Comparison of ENCODE assay signal across 8 cellular contexts in genomic region chr17:81867952-81868673, GRCh38. TPM values are rescaled to one million over a fixed set of nuclear protein-coding genes. Genes with fewer than 3 reads are reported as not detected.
DNase-seq lines count a peak whose midpoint lies in the region; ATAC-seq, FAIRE-seq and TF ChIP-seq lines count a peak whose summit lies in the region.

No MANE protein-coding gene starts in this region.

- H3K27ac ChIP-seq in left ventricle myocardium inferior (replicated peaks) (peak overlapping the region; percentile 99), left lung (peak overlapping the region; percentile 7 to 53)

- intact Hi-C loops in left ventricle myocardium inferior (cut with micrococcal nuclease) (no loop called here), Right ventricle myocardium superior (cut with DNase I) (no loop called here), left lung (cut with DNase I) (no loop called here), posterior cingulate gyrus (cut with DNase I) (no loop called here)

- H3K27ac Mint-ChIP-seq in activated CD4-positive, alpha-beta memory T cell treated with anti-CD3 and anti-CD28 coated beads, Interleukin-2, amount 10 ng/mL, durations not matched to agents 7 days and 5 days = no peak overlapping the region

- H3K4me3 ChIP-seq in left ventricle myocardium inferior = no peak overlapping the region
- H3K4me3 ChIP-seq in left lung = no peak overlapping the region

- ATAC-seq in Right ventricle myocardium superior (ENCODE audit: poor library complexity) = no peak
- no peak for ATAC-seq in left lung

- POLR2A ChIA-PET in activated CD4-positive, alpha-beta memory T cell treated with anti-CD3 and anti-CD28 coated beads, Interleukin-2, amount 10 ng/mL, durations not matched to agents 7 days and 5 days (lab: Charles Lee) = interaction anchor here (0.6 to 6.6 kb wide), 6 partner anchors 7 to 165 kb away, joined by 3 to 133 read pairs (median 6); partner anchors contain the start of genes MRPL12 and P4HB

- no peaks in the 10 kb centered on the region for H3K9me3 Mint-ChIP-seq in activated CD4-positive, alpha-beta memory T cell treated with anti-CD3 and anti-CD28 coated beads, Interleukin-2, amount 10 ng/mL, durations not matched to agents 7 days and 5 days

- H3K4me1 ChIP-seq in left ventricle myocardium inferior = peaks cover 81% of the 10 kb centered on the region
- H3K4me1 ChIP-seq in left lung = peaks cover 18 to 88% of the 10 kb centered on the region in 2 donors

- H3K4me1 Mint-ChIP-seq in activated CD4-positive, alpha-beta memory T cell treated with anti-CD3 and anti-CD28 coated beads, Interleukin-2, amount 10 ng/mL, durations not matched to agents 7 days and 5 days = peaks cover 51% of the 10 kb centered on the region

- DNase-seq in left ventricle myocardium inferior = no peak
- no peak for DNase-seq in Right ventricle myocardium superior
- peak; percentile 21 for DNase-seq in activated CD4-positive, alpha-beta memory T cell treated with anti-CD3 and anti-CD28 coated beads, Interleukin-2, amount 10 ng/mL, durations not matched to agents 7 days and 5 days
- no peak for DNase-seq in left lung
- DNase-seq in urothelium cell line (ENCODE audit: low spot score) = no peak
- no peak for DNase-seq in activated CD4-positive, CD25-positive, alpha-beta regulatory T cell (lab: John Stamatoyannopoulos, UW)
- no peak for DNase-seq in LoVo (ENCODE audit: low spot score)
- no peak for DNase-seq in posterior cingulate gyrus

- no peaks in the 10 kb centered on the region for H3K27me3 ChIP-seq in left ventricle myocardium inferior (ENCODE audit: low read depth)
- no peaks in the 10 kb centered on the region for H3K27me3 ChIP-seq in left lung

- H3K27me3 Mint-ChIP-seq in activated CD4-positive, alpha-beta memory T cell treated with anti-CD3 and anti-CD28 coated beads, Interleukin-2, amount 10 ng/mL, durations not matched to agents 7 days and 5 days = no peaks in the 10 kb centered on the region

- no peaks in the 10 kb centered on the region for H3K9me3 ChIP-seq in left ventricle myocardium inferior (replicated peaks)
- H3K9me3 ChIP-seq in left lung = no peaks in the 10 kb centered on the region

- H3K36me3 ChIP-seq in left ventricle myocardium inferior = peaks cover 31% of the 10 kb centered on the region
- peaks cover 4 to 52% of the 10 kb centered on the region in 2 donors for H3K36me3 ChIP-seq in left lung

- H3K4me3 Mint-ChIP-seq in activated CD4-positive, alpha-beta memory T cell treated with anti-CD3 and anti-CD28 coated beads, Interleukin-2, amount 10 ng/mL, durations not matched to agents 7 days and 5 days = peak overlapping the region; percentile 17

- H3K36me3 Mint-ChIP-seq in activated CD4-positive, alpha-beta memory T cell treated with anti-CD3 and anti-CD28 coated beads, Interleukin-2, amount 10 ng/mL, durations not matched to agents 7 days and 5 days (ENCODE audit: low read depth) = peaks cover 54% of the 10 kb centered on the region

- CTCF ChIA-PET in activated CD4-positive, alpha-beta memory T cell treated with anti-CD3 and anti-CD28 coated beads, Interleukin-2, amount 10 ng/mL, durations not matched to agents 7 days and 5 days (lab: Charles Lee) = no interaction called here

- FAIRE-seq in urothelium cell line (lab: Jason Lieb, UNC) = peak; percentile 17

- TF ChIP-seq CTCF in left ventricle myocardium inferior (IDR thresholded peaks at IDR 0.05; ENCODE audit: borderline replicate concordance) = no peak
- no peak for TF ChIP-seq CTCF in left lung (IDR thresholded peaks at IDR 0.05)

RNA-seq across cellular contexts. Expression of gene ARHGDIA, which starts 3.0 kb away (rescaled TPM):
- total RNA-seq in left ventricle myocardium inferior (95.1 TPM), Right ventricle myocardium superior (113 TPM), left lung (100 to 1,000 TPM; 339 to 481 TPM)
- 100 to 1,000 TPM; 636 to 661 TPM for total RNA-seq in activated CD4-positive, alpha-beta memory T cell treated with anti-CD3 and anti-CD28 coated beads, Interleukin-2, amount 10 ng/mL, durations not matched to agents 7 days and 5 days

RNA-seq across cellular contexts. Expression of gene P4HB, which starts 7.8 kb away (rescaled TPM):
- 267 TPM for total RNA-seq in left ventricle myocardium inferior
- 309 TPM for total RNA-seq in Right ventricle myocardium superior
- 100 to 1,000 TPM; 483 to 496 TPM for total RNA-seq in activated CD4-positive, alpha-beta memory T cell treated with anti-CD3 and anti-CD28 coated beads, Interleukin-2, amount 10 ng/mL, durations not matched to agents 7 days and 5 days
- 100 to 1,000 TPM; 851 to 935 TPM for total RNA-seq in left lung

RNA-seq across cellular contexts. Expression of gene ALYREF, which starts 23.3 kb away (rescaled TPM):
- 32.1 TPM for total RNA-seq in left ventricle myocardium inferior
- total RNA-seq in Right ventricle myocardium superior = 29.9 TPM
- 100 to 1,000 TPM; 159 to 160 TPM for total RNA-seq in activated CD4-positive, alpha-beta memory T cell treated with anti-CD3 and anti-CD28 coated beads, Interleukin-2, amount 10 ng/mL, durations not matched to agents 7 days and 5 days
- total RNA-seq in left lung = 10 to 100 TPM; 42.7 to 69.7 TPM

RNA-seq across cellular contexts. Expression of gene ANAPC11, which starts 23.4 kb away (rescaled TPM):
- 161 TPM for total RNA-seq in left ventricle myocardium inferior
- total RNA-seq in Right ventricle myocardium superior = 176 TPM
- 10 to 100 TPM; 95.9 to 98.4 TPM for total RNA-seq in activated CD4-positive, alpha-beta memory T cell treated with anti-CD3 and anti-CD28 coated beads, Interleukin-2, amount 10 ng/mL, durations not matched to agents 7 days and 5 days
- 100 to 1,000 TPM; 121 to 124 TPM for total RNA-seq in left lung

RNA-seq across cellular contexts. Expression of gene PPP1R27, which starts 33.3 kb away (rescaled TPM):
- 0.25 TPM for total RNA-seq in left ventricle myocardium inferior
- not detected for total RNA-seq in Right ventricle myocardium superior
- total RNA-seq in activated CD4-positive, alpha-beta memory T cell treated with anti-CD3 and anti-CD28 coated beads, Interleukin-2, amount 10 ng/mL, durations not matched to agents 7 days and 5 days = not detected
- not detected for total RNA-seq in left lung
